In the genomic region with DNA sequence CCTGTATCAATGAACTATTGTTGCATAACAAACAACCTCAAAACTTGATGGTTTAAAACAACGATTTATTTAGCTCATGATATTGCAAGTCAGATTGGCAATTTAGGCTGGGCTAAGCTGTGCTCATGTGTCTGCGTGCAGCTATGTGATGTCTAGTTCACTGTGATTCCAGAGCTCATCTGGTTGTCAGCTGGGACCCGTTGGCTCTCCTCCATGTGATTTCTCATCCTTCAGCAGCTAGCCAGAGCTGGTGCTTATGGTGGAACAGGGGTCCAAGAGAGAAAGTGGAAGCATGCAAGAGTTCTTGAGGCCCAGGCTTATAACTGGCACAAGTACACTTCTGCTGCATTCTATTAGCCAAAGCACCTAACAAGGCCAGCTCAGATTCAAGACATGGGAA, we compare ENCODE assay signal across 13 cellular contexts.
A peak's percentile ranks its signal among the peaks of the same experiment; 100 is the strongest.
DNase-seq lines count a peak whose midpoint lies in the region; FAIRE-seq lines count a peak whose summit lies in the region.
"Had no signal": no experiment of that assay in that cellular context is flagged by ENCODE, and none has a peak within 500 bp of the region (broad histone marks: within the 10 kb centered on the region; RNA-seq: fewer than 3 reads in every experiment).

No MANE protein-coding gene starts in this region.

- peak; percentile 61 for FAIRE-seq in GM19239 (lab: Jason Lieb, UNC)

- DNase-seq in Ammon's horn (ENCODE audit: low spot score) (peak; percentile 12), GM19239 (ENCODE audit: insufficient read length, low spot score) (no peak), fibroblast of gingiva (ENCODE audit: low read depth) (peak; percentile 56), putamen (ENCODE audit: low spot score) (peak; percentile 16), hippocampal formation (lab: John Stamatoyannopoulos, UW) (no peak), GM19238 (ENCODE audit: insufficient read length, low spot score) (no peak), cerebellar nuclear complex (lab: John Stamatoyannopoulos, UW) (no peak)
- DNase-seq: DMS79, GDM1, KBM-7, NCI-H1694, NCI-H345, NCI-H69 had no signal

Comparison
In these comparisons a context has a peak if more than half of its experiments do, and no peak if none do; other contexts are left out.
1. DNase-seq: peak in Ammon's horn (single experiment), fibroblast of gingiva (single experiment) and putamen (single experiment); none in GM19239 (single experiment), hippocampal formation (0 of 2), GM19238 (single experiment) and cerebellar nuclear complex (0 of 2).